In the genomic region with DNA sequence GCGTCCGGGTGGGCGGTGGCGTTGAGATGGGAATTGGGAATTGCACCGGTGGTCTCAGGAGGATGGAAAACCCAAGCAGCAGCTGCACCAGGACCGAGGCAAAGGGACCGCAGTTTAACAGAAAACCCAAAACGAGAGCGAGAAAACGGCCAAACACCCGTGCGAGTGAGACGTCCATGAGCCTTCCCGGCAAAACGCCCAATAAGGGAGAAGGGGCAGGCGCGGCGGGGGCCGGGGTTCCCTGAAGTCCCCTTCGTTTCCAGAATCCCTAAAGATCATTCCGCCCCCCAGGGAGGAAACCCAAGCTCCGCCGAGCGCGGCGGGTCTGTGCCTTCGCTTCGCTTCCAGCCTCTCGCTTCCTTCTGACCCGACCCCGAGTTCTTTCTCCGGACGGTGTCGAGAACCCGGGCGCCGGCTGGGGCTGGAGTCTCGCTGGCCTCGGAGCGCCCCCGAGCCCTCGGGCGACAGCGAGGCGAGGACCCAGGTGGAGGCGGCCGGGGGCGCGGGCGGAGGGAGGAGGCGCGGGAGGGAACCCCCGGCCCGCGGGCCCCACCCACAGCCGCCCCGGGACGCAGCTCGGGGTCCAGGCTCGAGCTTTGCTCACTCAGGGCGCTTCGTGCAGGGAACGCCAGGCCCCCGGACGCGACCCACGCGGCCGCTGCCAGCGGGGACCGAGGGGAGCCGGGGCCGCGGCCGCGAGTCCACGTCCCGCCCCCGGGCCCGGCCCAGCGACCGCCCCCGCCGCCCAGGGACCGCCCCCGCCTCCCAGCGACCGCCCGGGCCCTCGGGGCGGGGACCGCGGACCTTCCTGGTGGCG, we compare ENCODE assay signal across 8 cellular contexts. TPM values are rescaled to one million over a fixed set of nuclear protein-coding genes. Genes with fewer than 3 reads are reported as not detected.
A peak's percentile ranks its signal among the peaks of the same experiment; 100 is the strongest.
DNase-seq lines count a peak whose midpoint lies in the region; ATAC-seq, FAIRE-seq and TF ChIP-seq lines count a peak whose summit lies in the region.

A gene (plus strand): TSS at position 799 of the 817 bp plus-strand sequence. CDS start 691 bp downstream, outside the sequence.

- H3K4me1 Mint-ChIP-seq in activated naive CD4-positive, alpha-beta T cell treated with anti-CD3 and anti-CD28 coated beads for 36 hours (ENCODE audit: low read depth): peaks cover 38% of the 10 kb centered on the region

- H3K36me3 ChIP-seq in Panc1 (ENCODE audit: control insufficient read depth, insufficient read depth, low read length) (no peaks in the 10 kb centered on the region), pancreas (peaks cover 0 to 18% (median 0%) of the 10 kb centered on the region in 3 donors)

- peak within 1 kb of the TSS; percentile 86 for H3K27ac ChIP-seq in Panc1 (ENCODE audit: low read length)
- peak within 1 kb of the TSS; percentile 80 to 93 (median 88) for H3K27ac ChIP-seq in pancreas

- intact Hi-C loops in Panc1 (cut with micrococcal nuclease; ENCODE audit: unreplicated experiment) (no loop called here), Right ventricle myocardium inferior (cut with DNase I) (no loop called here), pancreas (cut with DNase I) (no loop called here)
- intact Hi-C loops in activated naive CD4-positive, alpha-beta T cell treated with anti-CD3 and anti-CD28 coated beads for 36 hours (cut with micrococcal nuclease): loop anchor here (1.0 to 5.0 kb wide), 3 partner anchors 7 to 81 kb away; a partner anchor contains a TSS

- peaks cover 24% of the 10 kb centered on the region for H3K4me1 ChIP-seq in Panc1 (ENCODE audit: control insufficient read depth, insufficient read depth, low read length)
- H3K4me1 ChIP-seq in pancreas: peaks cover 0 to 6% (median 0%) of the 10 kb centered on the region in 3 donors

- 1 to 2% methylated on average over 51 to 94 of the region's 94 CpGs for WGBS in pancreas, 2 donors

- peak within 1 kb of the TSS; percentile 98 for H3K4me3 Mint-ChIP-seq in activated naive CD4-positive, alpha-beta T cell treated with anti-CD3 and anti-CD28 coated beads for 36 hours

- TF ChIP-seq CTCF in GM12865 (IDR thresholded peaks at IDR 0.05; ENCODE audit: insufficient read depth, low read depth, low read length, missing control alignments) (no peak), Panc1 (IDR thresholded peaks at IDR 0.05) (no peak), pancreas (IDR thresholded peaks at IDR 0.05) (no peak)

- no peaks in the 10 kb centered on the region for H3K9me3 Mint-ChIP-seq in activated naive CD4-positive, alpha-beta T cell treated with anti-CD3 and anti-CD28 coated beads for 36 hours

- DNase-seq in GM12865 (ENCODE audit: low read depth) (peak; percentile 75), Panc1 (ENCODE audit: low read depth, low spot score) (no peak), Right ventricle myocardium inferior (ENCODE audit: missing footprints) (peak; percentile 94), pancreas (peak; percentile 69 to 92 (median 88)), NCI-H187 treated with DMSO at 0.1 percent for 48 hours (lab: John Stamatoyannopoulos, UW) (no peak)
- peak; percentile 36 for DNase-seq in activated naive CD4-positive, alpha-beta T cell treated with anti-CD3 and anti-CD28 coated beads for 36 hours
- no peak for DNase-seq in central memory CD4-positive, alpha-beta T cell

- POLR2A ChIA-PET in Panc1 (lab: Charles Lee): interaction anchor here (1.1 kb wide), 1 partner anchor 8 kb away, joined by 3 read pairs; no protein-coding TSS in a partner anchor

- CTCF ChIA-PET in Panc1 (lab: Charles Lee): interaction anchor here (0.5 kb wide), 1 partner anchor 118 kb away, joined by 3 read pairs; no protein-coding TSS in a partner anchor
- CTCF ChIA-PET in activated naive CD4-positive, alpha-beta T cell treated with anti-CD3 and anti-CD28 coated beads for 36 hours (lab: Charles Lee): interaction anchor here (0.7 to 4.2 kb wide), 4 partner anchors 17 to 38 kb away, joined by 3 to 12 read pairs (median 6); no protein-coding TSS in a partner anchor

- H3K27me3 ChIP-seq in Panc1 (ENCODE audit: control insufficient read depth, insufficient read depth, low read length): no peaks in the 10 kb centered on the region
- H3K27me3 ChIP-seq in pancreas: peaks cover 0 to 4% (median 0%) of the 10 kb centered on the region in 4 donors

- H3K27ac Mint-ChIP-seq in activated naive CD4-positive, alpha-beta T cell treated with anti-CD3 and anti-CD28 coated beads for 36 hours: peak within 1 kb of the TSS; percentile 97

- peaks cover 19% of the 10 kb centered on the region for H3K36me3 Mint-ChIP-seq in activated naive CD4-positive, alpha-beta T cell treated with anti-CD3 and anti-CD28 coated beads for 36 hours (ENCODE audit: low read depth)

- peaks cover 2% of the 10 kb centered on the region for H3K27me3 Mint-ChIP-seq in activated naive CD4-positive, alpha-beta T cell treated with anti-CD3 and anti-CD28 coated beads for 36 hours (ENCODE audit: low read depth)

- in situ Hi-C loops in Panc1 (cut with HindIII; ENCODE audit: low pct_unique_long_range_greater_than_20kb, low sequenced_read_pairs): no loop called here

- ATAC-seq in HG02798 (IDR thresholded peaks at IDR 0.05; ENCODE audit: poor library complexity, unreplicated experiment) (peak; percentile 65), Panc1 (peak; percentile 84), Right ventricle myocardium inferior (peak; percentile 83), pancreas (peak; percentile 62 to 81 (median 80))

- no peak for FAIRE-seq in pancreas (lab: Jason Lieb, UNC)

- H3K4me3 ChIP-seq in GM12865 (ENCODE audit: low read depth, low read length): peak within 1 kb of the TSS; percentile 51
- peak within 1 kb of the TSS; percentile 68 to 83 for H3K4me3 ChIP-seq in Panc1 (ENCODE audit: low read depth in 2 of 2, low read length in 2 of 2)
- H3K4me3 ChIP-seq in pancreas: peak within 1 kb of the TSS; percentile 36 to 91 (median 62)

- H3K9me3 ChIP-seq in Panc1 (ENCODE audit: control insufficient read depth, insufficient read depth, low read depth, low read length) (no peaks in the 10 kb centered on the region), pancreas (no peaks in the 10 kb centered on the region)

- no TSS peak for BruUV-seq in Panc1 (replicated peaks; lab: Mats Ljungman, UMichigan)

RNA-seq across cellular contexts. Expression of the gene that starts here (rescaled TPM):
- 115 TPM for total RNA-seq in Panc1 (2021; ENCODE audit: unreplicated experiment)
- 129 TPM for polyA plus RNA-seq in Panc1 (2012; ENCODE audit: insufficient read length)
- total RNA-seq in activated naive CD4-positive, alpha-beta T cell treated with anti-CD3 and anti-CD28 coated beads for 36 hours: 100 to 1,000 TPM in 1 of 2 experiments, 10 to 100 TPM in 1; 99.6 to 101 TPM
- 10.0 TPM for total RNA-seq in Right ventricle myocardium inferior
- 100 to 1,000 TPM in 4 of 6 donors, 10 to 100 TPM in 1, 1 to 10 TPM in 1; 8.9 to 534 (median 198) TPM for total RNA-seq in pancreas
- 1,000 to 10,000 TPM; 1,516 to 4,700 TPM for polyA plus RNA-seq in pancreas

Comparison
In these comparisons a context has a peak if more than half of its experiments do, and no peak if none do; other contexts are left out.
1. DNase-seq: peak in GM12865 (single experiment), activated naive CD4-positive, alpha-beta T cell treated with anti-CD3 and anti-CD28 coated beads for 36 hours (single experiment), Right ventricle myocardium inferior (single experiment) and pancreas (6 of 6); none in Panc1 (single experiment), central memory CD4-positive, alpha-beta T cell (single experiment) and NCI-H187 treated with DMSO at 0.1 percent for 48 hours (single experiment).
2. Peak in every context shown above with its lines, with median percentiles within 50 percentile points of each other: H3K4me3 ChIP-seq and ATAC-seq.